Comparison of ENCODE assay signal across 8 cellular contexts in the genomic region with DNA sequence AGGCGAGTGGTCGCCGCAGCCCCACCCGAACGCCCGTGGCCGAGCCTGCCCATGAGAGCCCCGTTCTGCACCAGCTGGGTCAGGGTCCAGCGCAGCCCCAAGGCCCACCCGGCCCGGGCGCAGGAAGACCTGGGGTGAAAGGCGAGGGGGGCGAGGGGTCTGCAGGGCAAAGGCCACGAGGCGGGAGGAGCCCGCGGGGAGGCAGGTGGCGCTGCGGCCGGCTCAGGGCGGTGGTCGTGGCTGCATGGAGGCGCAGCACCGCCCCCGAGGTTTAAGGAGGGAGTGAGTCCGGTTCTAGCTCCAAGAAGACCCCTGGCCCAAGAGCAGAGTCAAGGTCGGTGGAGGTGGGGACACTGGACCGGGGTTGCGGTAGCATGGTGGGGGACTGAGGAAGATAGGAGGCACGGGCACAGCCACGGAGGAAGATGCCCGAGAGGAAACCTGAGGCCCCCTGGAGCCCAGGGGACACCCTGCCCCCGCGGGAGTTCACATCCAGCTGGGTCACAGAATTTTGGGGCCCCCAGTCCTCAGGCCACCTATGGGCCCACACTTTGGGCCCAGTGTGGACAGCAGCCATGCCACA. TPM values are rescaled to one million over a fixed set of nuclear protein-coding genes. Genes with fewer than 3 reads are reported as not detected.
DNase-seq lines count a peak whose midpoint lies in the region; ATAC-seq, FAIRE-seq and TF ChIP-seq lines count a peak whose summit lies in the region.

No MANE protein-coding gene starts in this region.

- WGBS in testis, 2 donors = 7 to 22% methylated on average over 11 to 35 of the region's 35 CpGs

- peak overlapping the region; percentile 83 for H3K4me2 ChIP-seq in keratinocyte (ENCODE audit: control insufficient read depth, extremely low read depth, insufficient read depth, low read depth, low read length)

- H4K20me1 ChIP-seq in keratinocyte (ENCODE audit: control insufficient read depth, extremely low read depth, insufficient read depth, low read length) = no peaks in the 10 kb centered on the region

- no peaks in the 10 kb centered on the region for H3K9me1 ChIP-seq in keratinocyte (ENCODE audit: control insufficient read depth, extremely low read depth, insufficient read depth, low read length)

- H3K4me1 ChIP-seq in keratinocyte (ENCODE audit: control insufficient read depth, extremely low read depth, insufficient read depth, low read length) (peaks cover 6% of the 10 kb centered on the region), testis (peaks cover 11% of the 10 kb centered on the region)

- TF ChIP-seq CTCF in keratinocyte (optimal IDR thresholded peaks at IDR 0.05 in 1 of 3, IDR thresholded peaks at IDR 0.05 in 1 of 3, conservative IDR thresholded peaks at IDR 0.05 in 1 of 3; ENCODE audit: extremely low read depth in 1 of 3, insufficient read depth in 2 of 3, low read length in 3 of 3) (no peak), testis (IDR thresholded peaks at IDR 0.05) (no peak)

- no peaks in the 10 kb centered on the region for H3K27me3 ChIP-seq in keratinocyte (ENCODE audit: control insufficient read depth, extremely low read depth, insufficient read depth, low read length)
- no peaks in the 10 kb centered on the region for H3K27me3 ChIP-seq in testis

- no peak overlapping the region for H3K9ac ChIP-seq in keratinocyte (ENCODE audit: control insufficient read depth, extremely low read depth, insufficient read depth, low read length)

- DNase-seq in activated CD4-positive, alpha-beta T cell treated with anti-CD3 and anti-CD28 coated beads, Interleukin-2, amount 10 ng/mL, durations not matched to agents 24 days and 14 days = no peak
- no peak for DNase-seq in activated CD4-positive, alpha-beta T cell treated with anti-CD3 and anti-CD28 coated beads for 48 hours
- no peak for DNase-seq in activated naive CD8-positive, alpha-beta T cell treated with anti-CD3 and anti-CD28 coated beads, Interleukin-2, amount 50 U/mL, for 24 hours
- DNase-seq in keratinocyte (ENCODE audit: low read depth, low spot score) = no peak
- DNase-seq in testis = no peak
- DNase-seq in DMS79 (lab: John Stamatoyannopoulos, UW) = no peak
- no peak for DNase-seq in NCI-H526 (lab: John Stamatoyannopoulos, UW)

- H3K9me3 ChIP-seq in keratinocyte (ENCODE audit: control insufficient read depth, low read depth, low read length) = no peaks in the 10 kb centered on the region
- H3K9me3 ChIP-seq in testis = no peaks in the 10 kb centered on the region

- H3K27ac Mint-ChIP-seq in activated CD4-positive, alpha-beta T cell treated with anti-CD3 and anti-CD28 coated beads, Interleukin-2, amount 10 ng/mL, durations not matched to agents 24 days and 14 days = no peak overlapping the region
- no peak overlapping the region for H3K27ac Mint-ChIP-seq in activated naive CD8-positive, alpha-beta T cell treated with anti-CD3 and anti-CD28 coated beads, Interleukin-2, amount 50 U/mL, for 24 hours

- no peaks in the 10 kb centered on the region for H3K9me3 Mint-ChIP-seq in activated CD4-positive, alpha-beta T cell treated with anti-CD3 and anti-CD28 coated beads, Interleukin-2, amount 10 ng/mL, durations not matched to agents 24 days and 14 days
- no peaks in the 10 kb centered on the region for H3K9me3 Mint-ChIP-seq in activated naive CD8-positive, alpha-beta T cell treated with anti-CD3 and anti-CD28 coated beads, Interleukin-2, amount 50 U/mL, for 24 hours

- H3K4me3 Mint-ChIP-seq in activated CD4-positive, alpha-beta T cell treated with anti-CD3 and anti-CD28 coated beads, Interleukin-2, amount 10 ng/mL, durations not matched to agents 24 days and 14 days = peak overlapping the region; percentile 84
- H3K4me3 Mint-ChIP-seq in activated naive CD8-positive, alpha-beta T cell treated with anti-CD3 and anti-CD28 coated beads, Interleukin-2, amount 50 U/mL, for 24 hours = peak overlapping the region; percentile 17

- H3K27me3 Mint-ChIP-seq in activated CD4-positive, alpha-beta T cell treated with anti-CD3 and anti-CD28 coated beads, Interleukin-2, amount 10 ng/mL, durations not matched to agents 24 days and 14 days = no peaks in the 10 kb centered on the region
- no peaks in the 10 kb centered on the region for H3K27me3 Mint-ChIP-seq in activated naive CD8-positive, alpha-beta T cell treated with anti-CD3 and anti-CD28 coated beads, Interleukin-2, amount 50 U/mL, for 24 hours

- dilution Hi-C loops in keratinocyte (cut with MboI; ENCODE audit: extremely low pct_ligation_motif_present, low sequenced_read_pairs) = no loop called here

- peaks cover 8% of the 10 kb centered on the region for H3K36me3 Mint-ChIP-seq in activated CD4-positive, alpha-beta T cell treated with anti-CD3 and anti-CD28 coated beads, Interleukin-2, amount 10 ng/mL, durations not matched to agents 24 days and 14 days (ENCODE audit: low read depth)
- no peaks in the 10 kb centered on the region for H3K36me3 Mint-ChIP-seq in activated naive CD8-positive, alpha-beta T cell treated with anti-CD3 and anti-CD28 coated beads, Interleukin-2, amount 50 U/mL, for 24 hours (ENCODE audit: low read depth)

- intact Hi-C loops in activated CD4-positive, alpha-beta T cell treated with anti-CD3 and anti-CD28 coated beads, Interleukin-2, amount 10 ng/mL, durations not matched to agents 24 days and 14 days (cut with micrococcal nuclease) = loop anchor here (1.0 to 5.0 kb wide), 6 partner anchors 19 to 441 kb away; a partner anchor contains a TSS
- intact Hi-C loops in testis (cut with DNase I; ENCODE audit: low total_unique reads) = no loop called here

- TF ChIP-seq POLR2A in testis (IDR thresholded peaks at IDR 0.05) = no peak

- H3K27ac ChIP-seq in keratinocyte (ENCODE audit: control insufficient read depth, insufficient read depth, low read length) (no peak overlapping the region), testis (peak overlapping the region; percentile 37 to 71)

- FAIRE-seq in keratinocyte (lab: Jason Lieb, UNC) = no peak

- peak overlapping the region; percentile 6 for H2AFZ ChIP-seq in keratinocyte (ENCODE audit: control insufficient read depth, low read length)

- H3K4me1 Mint-ChIP-seq in activated CD4-positive, alpha-beta T cell treated with anti-CD3 and anti-CD28 coated beads, Interleukin-2, amount 10 ng/mL, durations not matched to agents 24 days and 14 days = peaks cover 3% of the 10 kb centered on the region
- peaks cover 14% of the 10 kb centered on the region for H3K4me1 Mint-ChIP-seq in activated naive CD8-positive, alpha-beta T cell treated with anti-CD3 and anti-CD28 coated beads, Interleukin-2, amount 50 U/mL, for 24 hours

- H3K36me3 ChIP-seq in keratinocyte (ENCODE audit: control insufficient read depth in 2 of 2, extremely low read depth in 1 of 2, insufficient read depth in 2 of 2, low read length in 2 of 2) = peaks cover 5 to 9% of the 10 kb centered on the region in 2 experiments
- no peaks in the 10 kb centered on the region for H3K36me3 ChIP-seq in testis (ENCODE audit: low read depth, missing control alignments)

- peaks cover 2% of the 10 kb centered on the region for H3K79me2 ChIP-seq in keratinocyte (ENCODE audit: control insufficient read depth, insufficient read depth, low read length)

- ATAC-seq in activated naive CD8-positive, alpha-beta T cell treated with anti-CD3 and anti-CD28 coated beads, Interleukin-2, amount 50 U/mL, for 24 hours = no peak
- ATAC-seq in GM19397 (IDR thresholded peaks at IDR 0.05; ENCODE audit: unreplicated experiment) = no peak

- peak overlapping the region; percentile 46 to 75 (median 74) for H3K4me3 ChIP-seq in keratinocyte (ENCODE audit: control insufficient read depth in 2 of 3, extremely low read depth in 1 of 3, insufficient read depth in 2 of 3, low read depth in 1 of 3, low read length in 3 of 3)
- H3K4me3 ChIP-seq in testis = peak overlapping the region; percentile 62 to 69

RNA-seq across cellular contexts. Expression of a gene that starts 0.5 kb away (rescaled TPM):
- 62.2 and 64.6 TPM in 2 replicates for total RNA-seq in activated CD4-positive, alpha-beta T cell treated with anti-CD3 and anti-CD28 coated beads, Interleukin-2, amount 10 ng/mL, durations not matched to agents 24 days and 14 days
- polyA plus RNA-seq in keratinocyte (4.7 to 12.4 TPM (median 8.2 TPM) in 3 replicates), testis (ENCODE audit: insufficient read depth, low read depth, low replicate concordance) (13.5 TPM)
- polyA plus RNA-seq in keratinocyte (2011; ENCODE audit: low read depth) = 5.6 TPM
- polyA plus RNA-seq in keratinocyte (2011; cell fraction: cytosol; rRNA removed) = 0.89 and 2.7 TPM in 2 replicates
- polyA plus RNA-seq in keratinocyte (2011; cell fraction: nucleus; rRNA removed) = 43.4 and 61.6 TPM in 2 replicates
- 11.5 and 12.6 TPM in 2 replicates for polyA plus RNA-seq in keratinocyte (2012; ENCODE audit: low replicate concordance)
- 5.8 to 12.8 TPM (median 6.0 TPM) in 3 replicates for polyA minus RNA-seq in keratinocyte
- polyA minus RNA-seq in keratinocyte (2011; cell fraction: cytosol; rRNA and poly(A)+ RNA removed) = 5.2 TPM
- polyA minus RNA-seq in keratinocyte (2011; cell fraction: nucleus; rRNA and poly(A)+ RNA removed) = 17.1 and 18.4 TPM in 2 replicates
- 10 to 100 TPM; 32.1 to 33.1 TPM for total RNA-seq in testis

RNA-seq across cellular contexts. Expression of a gene that starts 6.7 kb away (rescaled TPM):
- total RNA-seq in activated CD4-positive, alpha-beta T cell treated with anti-CD3 and anti-CD28 coated beads, Interleukin-2, amount 10 ng/mL, durations not matched to agents 24 days and 14 days = 51.1 and 51.7 TPM in 2 replicates
- polyA plus RNA-seq in keratinocyte = 10.1 to 19.0 TPM (median 11.6 TPM) in 3 replicates
- 33.6 TPM for polyA plus RNA-seq in keratinocyte (2011; ENCODE audit: low read depth)
- polyA plus RNA-seq in keratinocyte (2011; cell fraction: cytosol; rRNA removed) = 2.6 and 5.4 TPM in 2 replicates
- polyA plus RNA-seq in keratinocyte (2011; cell fraction: nucleus; rRNA removed) = 70.9 and 85.2 TPM in 2 replicates
- polyA plus RNA-seq in keratinocyte (2012; ENCODE audit: low replicate concordance) = 14.1 and 15.8 TPM in 2 replicates
- 13.7 to 24.3 TPM (median 21.4 TPM) in 3 replicates for polyA minus RNA-seq in keratinocyte
- polyA minus RNA-seq in keratinocyte (2011; cell fraction: cytosol; rRNA and poly(A)+ RNA removed) = 19.2 TPM
- 39.8 and 40.1 TPM in 2 replicates for polyA minus RNA-seq in keratinocyte (2011; cell fraction: nucleus; rRNA and poly(A)+ RNA removed)
- 100 to 1,000 TPM; 136 to 143 TPM for total RNA-seq in testis
- 40.2 TPM for polyA plus RNA-seq in testis (ENCODE audit: insufficient read depth, low read depth, low replicate concordance)

RNA-seq across cellular contexts. Expression of a gene that starts 9.9 kb away (rescaled TPM):
- total RNA-seq in activated CD4-positive, alpha-beta T cell treated with anti-CD3 and anti-CD28 coated beads, Interleukin-2, amount 10 ng/mL, durations not matched to agents 24 days and 14 days = 20.1 and 21.5 TPM in 2 replicates
- polyA plus RNA-seq in keratinocyte = 10.1 to 17.9 TPM (median 11.1 TPM) in 3 replicates
- polyA plus RNA-seq in keratinocyte (2011; ENCODE audit: low read depth) = 5.9 TPM
- polyA plus RNA-seq in keratinocyte (2011; cell fraction: cytosol; rRNA removed) = 6.1 and 11.8 TPM in 2 replicates
- polyA plus RNA-seq in keratinocyte (2011; cell fraction: nucleus; rRNA removed) = 41.3 and 53.1 TPM in 2 replicates
- 4.9 and 11.0 TPM in 2 replicates for polyA plus RNA-seq in keratinocyte (2012; ENCODE audit: low replicate concordance)
- 10.4 to 14.4 TPM (median 13.0 TPM) in 3 replicates for polyA minus RNA-seq in keratinocyte
- polyA minus RNA-seq in keratinocyte (2011; cell fraction: cytosol; rRNA and poly(A)+ RNA removed) = 17.8 TPM
- 16.7 and 19.8 TPM in 2 replicates for polyA minus RNA-seq in keratinocyte (2011; cell fraction: nucleus; rRNA and poly(A)+ RNA removed)
- total RNA-seq in testis = 10 to 100 TPM; 22.3 to 25.1 TPM
- 9.1 TPM for polyA plus RNA-seq in testis (ENCODE audit: insufficient read depth, low read depth, low replicate concordance)

RNA-seq across cellular contexts. Expression of a gene that starts 18.6 kb away (rescaled TPM):
- total RNA-seq in activated CD4-positive, alpha-beta T cell treated with anti-CD3 and anti-CD28 coated beads, Interleukin-2, amount 10 ng/mL, durations not matched to agents 24 days and 14 days = 27.8 and 29.0 TPM in 2 replicates
- polyA plus RNA-seq in keratinocyte = 3.4 to 12.6 TPM (median 4.6 TPM) in 3 replicates
- polyA plus RNA-seq in keratinocyte (2011; ENCODE audit: low read depth) = 2.1 TPM
- 4.8 and 9.8 TPM in 2 replicates for polyA plus RNA-seq in keratinocyte (2011; cell fraction: cytosol; rRNA removed)
- polyA plus RNA-seq in keratinocyte (2011; cell fraction: nucleus; rRNA removed) = 17.4 and 26.6 TPM in 2 replicates
- 4.3 and 6.8 TPM in 2 replicates for polyA plus RNA-seq in keratinocyte (2012; ENCODE audit: low replicate concordance)
- 6.5 to 11.9 TPM (median 11.8 TPM) in 3 replicates for polyA minus RNA-seq in keratinocyte
- polyA minus RNA-seq in keratinocyte (2011; cell fraction: cytosol; rRNA and poly(A)+ RNA removed) = 13.4 TPM
- polyA minus RNA-seq in keratinocyte (2011; cell fraction: nucleus; rRNA and poly(A)+ RNA removed) = 8.3 and 9.3 TPM in 2 replicates
- 10 to 100 TPM in 1 of 2 donors, 1 to 10 TPM in 1; 8.3 to 10.7 TPM for total RNA-seq in testis
- polyA plus RNA-seq in testis (ENCODE audit: insufficient read depth, low read depth, low replicate concordance) = 6.4 TPM

RNA-seq across cellular contexts. Expression of a gene that starts 50.8 kb away (rescaled TPM):
- 24.0 and 25.2 TPM in 2 replicates for total RNA-seq in activated CD4-positive, alpha-beta T cell treated with anti-CD3 and anti-CD28 coated beads, Interleukin-2, amount 10 ng/mL, durations not matched to agents 24 days and 14 days
- polyA plus RNA-seq in keratinocyte (14.4 to 32.1 TPM (median 22.0 TPM) in 3 replicates), testis (ENCODE audit: insufficient read depth, low read depth, low replicate concordance) (20.8 TPM)
- polyA plus RNA-seq in keratinocyte (2011; ENCODE audit: low read depth) = 7.1 TPM
- 10.5 and 27.6 TPM in 2 replicates for polyA plus RNA-seq in keratinocyte (2011; cell fraction: cytosol; rRNA removed)
- 43.3 and 54.8 TPM in 2 replicates for polyA plus RNA-seq in keratinocyte (2011; cell fraction: nucleus; rRNA removed)
- 18.9 and 29.1 TPM in 2 replicates for polyA plus RNA-seq in keratinocyte (2012; ENCODE audit: low replicate concordance)
- polyA minus RNA-seq in keratinocyte = 13.9 to 25.9 TPM (median 16.6 TPM) in 3 replicates
- polyA minus RNA-seq in keratinocyte (2011; cell fraction: cytosol; rRNA and poly(A)+ RNA removed) = 51.8 TPM
- 29.0 and 29.5 TPM in 2 replicates for polyA minus RNA-seq in keratinocyte (2011; cell fraction: nucleus; rRNA and poly(A)+ RNA removed)
- total RNA-seq in testis = 10 to 100 TPM; 57.9 to 66.8 TPM
